Comparison of ENCODE assay signal across 21 cellular contexts in the genomic region with DNA sequence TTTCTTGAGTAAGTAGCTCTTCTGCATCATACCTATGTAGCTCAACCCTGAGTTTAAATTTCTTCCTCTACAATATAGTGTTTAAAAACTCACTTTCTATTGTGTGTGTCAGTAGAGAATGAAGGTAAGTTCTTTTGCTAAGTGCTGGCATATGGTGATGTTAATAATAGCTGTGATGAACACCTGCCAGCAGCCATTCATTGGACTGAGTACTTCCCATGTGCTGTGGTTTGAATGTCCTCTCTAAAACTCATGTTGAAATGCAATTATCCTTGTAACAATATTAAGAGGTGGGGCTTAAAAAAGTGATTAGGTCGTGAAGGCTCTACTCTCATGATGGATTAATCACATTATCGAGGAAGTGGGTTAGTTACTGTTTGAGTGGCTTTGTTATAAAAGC.
"Had no signal": no experiment of that assay in that cellular context is flagged by ENCODE, and none has a peak within 500 bp of the region (broad histone marks: within the 10 kb centered on the region; RNA-seq: fewer than 3 reads in every experiment).

No MANE protein-coding gene starts in this region.

- ATAC-seq: effector memory CD8-positive, alpha-beta T cell; gastrocnemius medialis; mucosa of descending colon; right lobe of liver; stimulated activated naive CD8-positive, alpha-beta T cell treated with anti-CD3 and anti-CD28 coated beads, Interleukin-15, Interleukin-2, amounts not matched to agents 100 U/mL and 50 U/mL, for 24 hours had no signal

- DNase-seq: activated CD4-positive, alpha-beta T cell treated with anti-CD3 and anti-CD28 coated beads for 4 hours; activated CD4-positive, alpha-beta T cell treated with anti-CD3 and anti-CD28 coated beads, Interleukin-2, amount 50 U/mL, for 4 hours; activated CD4-positive, CD25-positive, alpha-beta regulatory T cell; activated CD8-positive, alpha-beta memory T cell treated with anti-CD3 and anti-CD28 coated beads for 24 hours; activated effector memory CD4-positive, alpha-beta T cell treated with anti-CD3 and anti-CD28 coated beads, Interleukin-2, amount 50 U/mL, for 16 hours; activated naive CD4-positive, alpha-beta T cell treated with anti-CD3 and anti-CD28 coated beads for 36 hours; activated naive CD8-positive, alpha-beta T cell treated with anti-CD3 and anti-CD28 coated beads for 36 hours; adrenal gland; cortex of kidney; effector memory CD8-positive, alpha-beta T cell; erythroblast; gastrocnemius medialis; islet precursor cell; left ventricle myocardium inferior; mucosa of descending colon; right lobe of liver; stimulated activated CD4-positive, alpha-beta T cell treated with anti-CD3 and anti-CD28 coated beads, Interleukin-12 subunit alpha, Interleukin-12 subunit beta, amount 100 ng/mL, for 4 hours; stimulated activated CD4-positive, alpha-beta T cell treated with anti-CD3 and anti-CD28 coated beads, Interleukin-4, amount 100 ng/mL, for 1 hour; stimulated activated naive CD8-positive, alpha-beta T cell treated with anti-CD3 and anti-CD28 coated beads, Interleukin-15, Interleukin-2, amounts not matched to agents 100 U/mL and 50 U/mL, for 24 hours; testis; transverse colon had no signal
